ENCODE assay signal across 6 cellular contexts in genomic region chr19:46616631-46617322, GRCh38. TPM values are rescaled to one million over a fixed set of nuclear protein-coding genes. Genes with fewer than 3 reads are reported as not detected.
DNase-seq lines count a peak whose midpoint lies in the region; ATAC-seq and TF ChIP-seq lines count a peak whose summit lies in the region.

No MANE protein-coding gene starts in this region.

- H3K36me3 Mint-ChIP-seq in Calu3 (ENCODE audit: insufficient read depth, unreplicated experiment), result peaks cover 4% of the 10 kb centered on the region

- H3K9me3 Mint-ChIP-seq in Calu3 (ENCODE audit: low read depth, unreplicated experiment), result no peaks in the 10 kb centered on the region

- BruUV-seq in Calu3 (replicated peaks; lab: Mats Ljungman, UMichigan), result no TSS peak

- H3K27me3 Mint-ChIP-seq in Calu3 (ENCODE audit: unreplicated experiment), result peaks cover 44% of the 10 kb centered on the region

- peak; percentile 53 for TF ChIP-seq CTCF in Calu3 (IDR thresholded peaks at IDR 0.05; ENCODE audit: unreplicated experiment)

- ATAC-seq in GM18867 (IDR thresholded peaks at IDR 0.05; ENCODE audit: unreplicated experiment) (no peak), HG03280 (IDR thresholded peaks at IDR 0.05; ENCODE audit: unreplicated experiment) (no peak)

- intact Hi-C loops in Calu3 (cut with micrococcal nuclease; ENCODE audit: unreplicated experiment), result no loop called here

- no peak overlapping the region for H3K4me3 Mint-ChIP-seq in Calu3 (ENCODE audit: low read depth, unreplicated experiment)

- H3K27ac Mint-ChIP-seq in Calu3 (ENCODE audit: unreplicated experiment), result no peak overlapping the region

- peaks cover 9% of the 10 kb centered on the region for H3K4me1 Mint-ChIP-seq in Calu3 (ENCODE audit: low read depth, unreplicated experiment)

- CTCF ChIA-PET in Calu3 (lab: Charles Lee), result interaction anchor here (0.8 to 9.8 kb wide), 12 partner anchors 8 to 224 kb away, joined by 3 to 121 read pairs (median 4); partner anchors contain the start of gene DACT3

- peak; percentile 86 for DNase-seq in Calu3
- peak; percentile 69 for DNase-seq in M059J (ENCODE audit: low read depth)
- peak in 2 of 3 experiments; percentile 58 to 64 for DNase-seq in activated CD8-positive, alpha-beta memory T cell treated with anti-CD3 and anti-CD28 coated beads for 48 hours (ENCODE audit: low read depth in 2 of 3, low spot score in 2 of 3)
- DNase-seq in left kidney (ENCODE audit: low read depth, low spot score), result peak; percentile 82

RNA-seq across cellular contexts. Expression of gene PTGIR, which starts 8.1 kb away (rescaled TPM):
- total RNA-seq in Calu3 (2022), result not detected in 2 replicates
- total RNA-seq in M059J (2014; rRNA removed; shearing (Covaris generic)), result 0.17 TPM in 1 of 2 replicates, not detected in the other

RNA-seq across cellular contexts. Expression of gene CALM3, which starts 15.6 kb away (rescaled TPM):
- 182 and 220 TPM in 2 replicates for total RNA-seq in Calu3 (2022)
- 197 and 314 TPM in 2 replicates for total RNA-seq in M059J (2014; rRNA removed; shearing (Covaris generic))

RNA-seq across cellular contexts. Expression of gene GNG8, which starts 19.2 kb away (rescaled TPM):
- total RNA-seq in Calu3 (2022), result not detected in 2 replicates
- not detected in 2 replicates for total RNA-seq in M059J (2014; rRNA removed; shearing (Covaris generic))

RNA-seq across cellular contexts. Expression of gene DACT3, which starts 44.2 kb away (rescaled TPM):
- total RNA-seq in Calu3 (2022), result not detected in 2 replicates
- 0.52 and 1.4 TPM in 2 replicates for total RNA-seq in M059J (2014; rRNA removed; shearing (Covaris generic))
